ENCODE assay signal across 1 cellular context in the genomic region with DNA sequence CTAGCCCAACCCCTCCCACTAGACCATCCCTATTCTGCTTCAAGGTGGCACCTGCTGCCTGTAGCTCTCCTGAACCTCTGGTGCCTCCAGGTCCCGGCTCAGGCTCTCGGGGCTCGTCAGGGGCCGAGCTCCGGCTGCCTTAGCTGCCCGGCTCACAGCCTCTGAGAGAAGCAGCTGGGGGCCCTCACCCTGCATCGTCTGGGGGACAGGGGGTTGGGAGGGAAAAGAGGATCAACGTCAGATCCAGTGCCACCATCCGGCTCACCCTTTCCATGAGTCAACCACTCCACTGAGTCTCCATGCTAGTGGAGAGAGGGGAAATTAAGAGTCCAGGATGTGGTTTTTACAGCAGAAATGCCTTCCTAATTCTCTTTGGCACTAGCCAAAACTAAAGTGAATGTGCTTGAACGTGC.
TF ChIP-seq lines count a peak whose summit lies in the region.

No MANE protein-coding gene starts in this region.

TF ChIP-seq in WTC11, 78 proteins besides CTCF, POLR2A, EP300 and RAD21 (continued from another document):
- TF ChIP-seq, protein P1, sequence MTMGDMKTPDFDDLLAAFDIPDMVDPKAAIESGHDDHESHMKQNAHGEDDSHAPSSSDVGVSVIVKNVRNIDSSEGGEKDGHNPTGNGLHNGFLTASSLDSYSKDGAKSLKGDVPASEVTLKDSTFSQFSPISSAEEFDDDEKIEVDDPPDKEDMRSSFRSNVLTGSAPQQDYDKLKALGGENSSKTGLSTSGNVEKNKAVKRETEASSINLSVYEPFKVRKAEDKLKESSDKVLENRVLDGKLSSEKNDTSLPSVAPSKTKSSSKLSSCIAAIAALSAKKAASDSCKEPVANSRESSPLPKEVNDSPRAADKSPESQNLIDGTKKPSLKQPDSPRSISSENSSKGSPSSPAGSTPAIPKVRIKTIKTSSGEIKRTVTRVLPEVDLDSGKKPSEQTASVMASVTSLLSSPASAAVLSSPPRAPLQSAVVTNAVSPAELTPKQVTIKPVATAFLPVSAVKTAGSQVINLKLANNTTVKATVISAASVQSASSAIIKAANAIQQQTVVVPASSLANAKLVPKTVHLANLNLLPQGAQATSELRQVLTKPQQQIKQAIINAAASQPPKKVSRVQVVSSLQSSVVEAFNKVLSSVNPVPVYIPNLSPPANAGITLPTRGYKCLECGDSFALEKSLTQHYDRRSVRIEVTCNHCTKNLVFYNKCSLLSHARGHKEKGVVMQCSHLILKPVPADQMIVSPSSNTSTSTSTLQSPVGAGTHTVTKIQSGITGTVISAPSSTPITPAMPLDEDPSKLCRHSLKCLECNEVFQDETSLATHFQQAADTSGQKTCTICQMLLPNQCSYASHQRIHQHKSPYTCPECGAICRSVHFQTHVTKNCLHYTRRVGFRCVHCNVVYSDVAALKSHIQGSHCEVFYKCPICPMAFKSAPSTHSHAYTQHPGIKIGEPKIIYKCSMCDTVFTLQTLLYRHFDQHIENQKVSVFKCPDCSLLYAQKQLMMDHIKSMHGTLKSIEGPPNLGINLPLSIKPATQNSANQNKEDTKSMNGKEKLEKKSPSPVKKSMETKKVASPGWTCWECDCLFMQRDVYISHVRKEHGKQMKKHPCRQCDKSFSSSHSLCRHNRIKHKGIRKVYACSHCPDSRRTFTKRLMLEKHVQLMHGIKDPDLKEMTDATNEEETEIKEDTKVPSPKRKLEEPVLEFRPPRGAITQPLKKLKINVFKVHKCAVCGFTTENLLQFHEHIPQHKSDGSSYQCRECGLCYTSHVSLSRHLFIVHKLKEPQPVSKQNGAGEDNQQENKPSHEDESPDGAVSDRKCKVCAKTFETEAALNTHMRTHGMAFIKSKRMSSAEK (CRISPR knock-in tag; IDR thresholded peaks at IDR 0.05; ENCODE audit: borderline replicate concordance): no peak
- TF ChIP-seq OVOL2 (CRISPR knock-in tag; IDR thresholded peaks at IDR 0.05; ENCODE audit: borderline replicate concordance) (no peak), EMX1 (CRISPR knock-in tag; IDR thresholded peaks at IDR 0.05) (no peak), FOXP1 (CRISPR knock-in tag; IDR thresholded peaks at IDR 0.05; ENCODE audit: borderline replicate concordance) (no peak)
- TF ChIP-seq, protein P2, sequence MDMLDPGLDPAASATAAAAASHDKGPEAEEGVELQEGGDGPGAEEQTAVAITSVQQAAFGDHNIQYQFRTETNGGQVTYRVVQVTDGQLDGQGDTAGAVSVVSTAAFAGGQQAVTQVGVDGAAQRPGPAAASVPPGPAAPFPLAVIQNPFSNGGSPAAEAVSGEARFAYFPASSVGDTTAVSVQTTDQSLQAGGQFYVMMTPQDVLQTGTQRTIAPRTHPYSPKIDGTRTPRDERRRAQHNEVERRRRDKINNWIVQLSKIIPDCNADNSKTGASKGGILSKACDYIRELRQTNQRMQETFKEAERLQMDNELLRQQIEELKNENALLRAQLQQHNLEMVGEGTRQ (CRISPR knock-in tag; IDR thresholded peaks at IDR 0.05): no peak
